33 cellular contexts compared by ENCODE assay signal in genomic region chr5:107310181-107310580, GRCh38.
"Had no signal": no experiment of that assay in that cellular context is flagged by ENCODE, and none has a peak within 500 bp of the region (broad histone marks: within the 10 kb centered on the region; RNA-seq: fewer than 3 reads in every experiment).

No MANE protein-coding gene starts in this region.

- H3K4me1 Mint-ChIP-seq: activated CD4-positive, alpha-beta memory T cell treated with anti-CD3 and anti-CD28 coated beads, Interleukin-2, amount 10 ng/mL, durations not matched to agents 7 days and 5 days; activated CD4-positive, alpha-beta T cell treated with anti-CD3 and anti-CD28 coated beads for 36 hours; activated CD4-positive, alpha-beta T cell treated with anti-CD3 and anti-CD28 coated beads, Interleukin-2, amount 10 ng/mL, durations not matched to agents 24 days and 14 days; T-helper 17 cell had no signal

- H3K9me3 Mint-ChIP-seq: activated CD4-positive, alpha-beta memory T cell treated with anti-CD3 and anti-CD28 coated beads, Interleukin-2, amount 10 ng/mL, durations not matched to agents 7 days and 5 days; activated CD4-positive, alpha-beta T cell treated with anti-CD3 and anti-CD28 coated beads, Interleukin-2, amount 10 ng/mL, durations not matched to agents 24 days and 14 days; central memory CD8-positive, alpha-beta T cell; effector memory CD8-positive, alpha-beta T cell; T-helper 2 cell treated with Interferon-gamma antibody and Interleukin-4, amounts not matched to agents 5 μg/mL and 100 μg/mL, for 36 hours had no signal

- FAIRE-seq: astrocyte, bronchial epithelial cell, endothelial cell of umbilical vein had no signal

- H3K36me3 Mint-ChIP-seq: activated naive CD8-positive, alpha-beta T cell had no signal

- H3K4me3 ChIP-seq: esophagus squamous epithelium had no signal

- H3K27me3 ChIP-seq: brain microvascular endothelial cell, esophagus squamous epithelium had no signal

- H3K9me3 ChIP-seq: esophagus squamous epithelium had no signal

- H3K27ac ChIP-seq: brain microvascular endothelial cell, epithelial cell of prostate, esophagus squamous epithelium, WERI-Rb-1 had no signal

- DNase-seq: activated CD4-positive, alpha-beta memory T cell treated with anti-CD3 and anti-CD28 coated beads, Interleukin-2, amount 10 ng/mL, durations not matched to agents 7 days and 5 days; activated CD4-positive, alpha-beta T cell treated with anti-CD3 and anti-CD28 coated beads for 36 hours; activated CD4-positive, alpha-beta T cell treated with anti-CD3 and anti-CD28 coated beads, Interleukin-2, amount 10 ng/mL, durations not matched to agents 24 days and 14 days; activated CD4-positive, CD25-positive, alpha-beta regulatory T cell; activated CD4-positive, CD25-positive, alpha-beta regulatory T cell treated with anti-CD3 and anti-CD28 coated beads, Interleukin-2, amount 50 U/mL, for 72 hours; activated CD8-positive, alpha-beta memory T cell treated with anti-CD3 and anti-CD28 coated beads, Interleukin-2, amount 50 U/mL, for 48 hours; activated gamma-delta T cell treated with Interleukin-2 at 50 U/mL for 16 hours; activated naive CD4-positive, alpha-beta T cell treated with anti-CD3 and anti-CD28 coated beads, Interleukin-2, amount 50 U/mL, for 16 hours; activated naive CD4-positive, alpha-beta T cell treated with Interleukin-2 at 50 U/mL for 16 hours; activated T-cell treated with anti-CD3 and anti-CD28 coated beads for 4 hours; activated T-cell treated with anti-CD3 and anti-CD28 coated beads, Interleukin-2, amount 50 U/mL, for 24 hours; activated T-cell treated with anti-CD3 and anti-CD28 coated beads, Interleukin-2, amount 50 U/mL, for 72 hours; amniotic stem cell; anterior cingulate cortex; brain microvascular endothelial cell; cortex of kidney; dermis blood vessel endothelial cell; effector CD4-positive, alpha-beta T cell; effector memory CD8-positive, alpha-beta T cell; esophagus squamous epithelium; foreskin melanocyte; head of caudate nucleus; T-helper 1 cell; T-helper 17 cell; T1000; WERI-Rb-1 had no signal

- H3K27ac Mint-ChIP-seq: activated CD4-positive, alpha-beta memory T cell treated with anti-CD3 and anti-CD28 coated beads, Interleukin-2, amount 10 ng/mL, durations not matched to agents 7 days and 5 days; activated CD4-positive, alpha-beta T cell treated with anti-CD3 and anti-CD28 coated beads for 36 hours; activated CD4-positive, alpha-beta T cell treated with anti-CD3 and anti-CD28 coated beads, Interleukin-2, amount 10 ng/mL, durations not matched to agents 24 days and 14 days; activated naive CD8-positive, alpha-beta T cell; activated T-cell treated with anti-CD3 and anti-CD28 coated beads, Interleukin-2, amount 50 U/mL, for 24 hours; activated T-cell treated with anti-CD3 and anti-CD28 coated beads, Interleukin-2, amount 50 U/mL, for 72 hours; effector memory CD8-positive, alpha-beta T cell; T-helper 17 cell; T-helper 2 cell treated with Interferon-gamma antibody and Interleukin-4, amounts not matched to agents 5 μg/mL and 100 μg/mL, for 36 hours had no signal

- H3K4me3 Mint-ChIP-seq: activated CD4-positive, alpha-beta memory T cell treated with anti-CD3 and anti-CD28 coated beads, Interleukin-2, amount 10 ng/mL, durations not matched to agents 7 days and 5 days; activated CD4-positive, alpha-beta T cell treated with anti-CD3 and anti-CD28 coated beads for 36 hours; activated CD4-positive, alpha-beta T cell treated with anti-CD3 and anti-CD28 coated beads, Interleukin-2, amount 10 ng/mL, durations not matched to agents 24 days and 14 days; activated naive CD8-positive, alpha-beta T cell; activated T-cell treated with anti-CD3 and anti-CD28 coated beads, Interleukin-2, amount 50 U/mL, for 24 hours; activated T-cell treated with anti-CD3 and anti-CD28 coated beads, Interleukin-2, amount 50 U/mL, for 72 hours; central memory CD8-positive, alpha-beta T cell; effector memory CD8-positive, alpha-beta T cell; T-helper 17 cell; T-helper 2 cell treated with Interferon-gamma antibody and Interleukin-4, amounts not matched to agents 5 μg/mL and 100 μg/mL, for 36 hours had no signal

- H3K27me3 Mint-ChIP-seq: activated CD4-positive, alpha-beta memory T cell treated with anti-CD3 and anti-CD28 coated beads, Interleukin-2, amount 10 ng/mL, durations not matched to agents 7 days and 5 days; activated naive CD8-positive, alpha-beta T cell; central memory CD8-positive, alpha-beta T cell; effector memory CD8-positive, alpha-beta T cell; T-helper 17 cell had no signal

- ATAC-seq: activated CD4-positive, alpha-beta T cell treated with anti-CD3 and anti-CD28 coated beads for 36 hours; activated T-cell treated with anti-CD3 and anti-CD28 coated beads, Interleukin-2, amount 50 U/mL, for 72 hours; effector memory CD8-positive, alpha-beta T cell; T-helper 17 cell had no signal

- H3K36me3 ChIP-seq: brain microvascular endothelial cell, esophagus squamous epithelium, WERI-Rb-1 had no signal
